Comparison of ENCODE assay signal across 23 cellular contexts in the genomic region with DNA sequence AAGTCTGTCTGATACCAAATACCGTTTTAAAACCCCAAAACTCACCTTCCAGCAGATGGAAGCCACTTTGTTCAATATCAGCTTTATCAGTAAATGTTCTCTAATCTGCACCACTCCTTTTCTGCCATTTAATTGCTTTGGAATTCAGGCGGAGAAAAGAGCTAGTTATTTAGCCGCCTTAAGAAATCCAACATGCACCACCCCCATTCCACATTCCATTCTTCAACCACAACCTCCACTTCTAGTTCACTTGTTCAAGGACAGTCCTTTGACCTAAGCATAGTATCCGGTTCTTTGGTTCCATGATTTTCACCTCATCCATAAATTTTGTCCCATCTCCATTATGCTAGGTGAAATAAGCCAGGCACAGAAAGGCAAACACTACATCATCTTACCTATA.
"Had no signal": no experiment of that assay in that cellular context is flagged by ENCODE, and none has a peak within 500 bp of the region (broad histone marks: within the 10 kb centered on the region; RNA-seq: fewer than 3 reads in every experiment).

No MANE protein-coding gene starts in this region.

- H3K9me3 ChIP-seq: body of pancreas, Peyer's patch had no signal

- DNase-seq: activated CD4-positive, alpha-beta T cell treated with anti-CD3 and anti-CD28 coated beads for 4 hours; activated CD8-positive, alpha-beta memory T cell treated with anti-CD3 and anti-CD28 coated beads, Interleukin-2, amount 50 U/mL, for 4 hours; activated CD8-positive, alpha-beta T cell treated with anti-CD3 and anti-CD28 coated beads for 36 hours; activated effector memory CD4-positive, alpha-beta T cell treated with Interleukin-2 at 50 U/mL for 16 hours; activated naive CD4-positive, alpha-beta T cell; activated T-cell treated with anti-CD3 and anti-CD28 coated beads, Interleukin-2, amount 50 U/mL, for 1 hour; aorta; body of pancreas; Kasumi-1; KBM-7; NCI-H1092 treated with DMSO at 0.1 percent for 48 hours; NCI-H1417 treated with DMSO at 0.1 percent for 48 hours; NCI-H1694; NCI-H2029; NCI-H2107; NCI-H2171 treated with DMSO at 0.1 percent for 48 hours; NCI-H345; NCI-H510A; NCI-H526 treated with DMSO at 0.1 percent for 48 hours; NCI-H82; Peyer's patch; SHP77 treated with DMSO at 0.1 percent for 48 hours had no signal

- H3K27me3 ChIP-seq: body of pancreas, Peyer's patch had no signal

- H3K27ac ChIP-seq: body of pancreas, Peyer's patch had no signal

- H3K4me3 ChIP-seq: body of pancreas, Peyer's patch had no signal

- ATAC-seq: activated CD4-positive, CD25-positive, alpha-beta regulatory T cell treated with anti-CD3 and anti-CD28 coated beads, Interleukin-2, amount 50 U/mL, for 24 hours; activated CD8-positive, alpha-beta T cell treated with anti-CD3 and anti-CD28 coated beads for 36 hours; body of pancreas had no signal

- H3K4me1 ChIP-seq: body of pancreas, Peyer's patch had no signal

- H3K36me3 ChIP-seq: Peyer's patch had no signal
